13 cellular contexts compared by ENCODE assay signal in the genomic region with DNA sequence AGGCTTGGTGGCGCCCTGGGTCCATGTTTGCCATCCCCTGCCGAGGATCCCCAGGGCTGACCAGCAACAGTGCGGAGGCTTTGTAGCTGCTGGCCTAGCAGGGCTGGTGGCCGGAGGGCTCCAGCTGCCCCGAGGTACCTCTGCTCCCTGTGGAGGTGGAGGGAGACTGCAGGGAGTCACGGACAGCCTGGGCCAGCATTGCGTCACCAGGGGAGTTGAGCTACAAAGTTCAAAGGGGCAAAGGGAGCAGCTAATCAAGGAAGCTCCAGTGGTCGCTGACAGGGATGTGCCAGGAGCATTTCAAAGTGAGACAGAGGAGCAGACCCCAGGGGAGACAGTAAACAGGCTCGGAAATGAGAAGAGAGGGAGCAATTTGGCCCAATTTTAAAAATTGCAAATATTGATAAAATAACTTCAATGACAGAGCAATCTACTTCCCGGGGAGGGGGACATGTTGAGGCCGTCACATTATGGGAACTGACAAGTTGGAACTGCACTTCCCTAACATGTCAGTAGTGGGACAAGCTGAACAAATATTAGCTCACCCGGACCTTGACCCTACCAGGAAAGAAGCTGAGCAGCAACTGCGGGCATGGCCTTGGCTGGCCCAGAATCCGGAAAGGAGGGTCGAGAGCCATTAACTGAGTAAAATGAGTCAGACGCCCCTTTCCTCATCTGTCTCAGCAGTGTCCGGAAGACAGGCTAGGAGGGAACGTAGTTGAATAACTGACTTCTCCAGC. TPM values are rescaled to one million over a fixed set of nuclear protein-coding genes. Genes with fewer than 3 reads are reported as not detected.
A peak's percentile ranks its signal among the peaks of the same experiment; 100 is the strongest.
DNase-seq lines count a peak whose midpoint lies in the region; ATAC-seq and TF ChIP-seq lines count a peak whose summit lies in the region.
"Had no signal": no experiment of that assay in that cellular context is flagged by ENCODE, and none has a peak within 500 bp of the region (broad histone marks: within the 10 kb centered on the region; RNA-seq: fewer than 3 reads in every experiment).

No MANE protein-coding gene starts in this region.

- peaks cover 63% of the 10 kb centered on the region for H3K4me1 Mint-ChIP-seq in osteocyte (ENCODE audit: unreplicated experiment)
- no peaks in the 10 kb centered on the region for H3K4me1 Mint-ChIP-seq in activated CD4-positive, alpha-beta memory T cell treated with anti-CD3 and anti-CD28 coated beads, Interleukin-2, amount 10 ng/mL, durations not matched to agents 7 days and 5 days

- no peak for ATAC-seq in RWPE2 (ENCODE audit: low read depth)
- ATAC-seq: psoas muscle had no signal

- POLR2A ChIA-PET in activated CD4-positive, alpha-beta memory T cell treated with anti-CD3 and anti-CD28 coated beads, Interleukin-2, amount 10 ng/mL, durations not matched to agents 7 days and 5 days (lab: Charles Lee), result no interaction called here

- peaks cover 3% of the 10 kb centered on the region for H3K9me3 Mint-ChIP-seq in osteocyte (ENCODE audit: unreplicated experiment)
- H3K9me3 Mint-ChIP-seq in activated CD4-positive, alpha-beta memory T cell treated with anti-CD3 and anti-CD28 coated beads, Interleukin-2, amount 10 ng/mL, durations not matched to agents 7 days and 5 days, result peaks cover 2% of the 10 kb centered on the region

- H3K27me3 ChIP-seq in RWPE2 (ENCODE audit: insufficient read depth, poor library complexity, severe bottlenecking), result no peaks in the 10 kb centered on the region
- H3K27me3 ChIP-seq: BLaER1 had no signal

- peak overlapping the region; percentile 98 for H3K27ac Mint-ChIP-seq in osteocyte (ENCODE audit: unreplicated experiment)
- H3K27ac Mint-ChIP-seq in activated CD4-positive, alpha-beta memory T cell treated with anti-CD3 and anti-CD28 coated beads, Interleukin-2, amount 10 ng/mL, durations not matched to agents 7 days and 5 days, result no peak overlapping the region

- H3K36me3 ChIP-seq in RWPE2 (ENCODE audit: low read depth), result no peaks in the 10 kb centered on the region
- H3K36me3 ChIP-seq: BLaER1 had no signal

- TF ChIP-seq CTCF in RWPE2 (IDR thresholded peaks at IDR 0.05; ENCODE audit: poor library complexity, severe bottlenecking) (no peak), fibroblast of pulmonary artery (IDR thresholded peaks at IDR 0.05; ENCODE audit: low read length, missing control alignments) (no peak), osteocyte (IDR thresholded peaks at IDR 0.05) (peak; percentile 17)

- DNase-seq in ELF-1 (ENCODE audit: low read depth, low spot score), result peak; percentile 78
- no peak for DNase-seq in RWPE2 (ENCODE audit: low spot score)
- peak; percentile 22 for DNase-seq in fibroblast of pulmonary artery (ENCODE audit: low read depth)
- peak; percentile 86 for DNase-seq in osteocyte (ENCODE audit: extremely low spot score, unreplicated experiment)
- DNase-seq in activated CD4-positive, alpha-beta memory T cell treated with anti-CD3 and anti-CD28 coated beads, Interleukin-2, amount 10 ng/mL, durations not matched to agents 7 days and 5 days, result no peak
- DNase-seq in NCI-H1930 (lab: John Stamatoyannopoulos, UW), result no peak
- no peak for DNase-seq in NOMO-1 (lab: John Stamatoyannopoulos, UW; ENCODE audit: unreplicated experiment in 2 of 2)
- DNase-seq in effector CD8-positive, alpha-beta T cell (lab: John Stamatoyannopoulos, UW), result no peak
- DNase-seq: activated CD4-positive, CD25-positive, alpha-beta regulatory T cell treated with anti-CD3 and anti-CD28 coated beads, Interleukin-2, amount 50 U/mL, for 72 hours; activated naive CD4-positive, alpha-beta T cell treated with anti-CD3 and anti-CD28 coated beads, Interleukin-2, amount 50 U/mL, for 16 hours; NCI-H1694 treated with DMSO at 0.1 percent for 48 hours; psoas muscle had no signal

- CTCF ChIA-PET in activated CD4-positive, alpha-beta memory T cell treated with anti-CD3 and anti-CD28 coated beads, Interleukin-2, amount 10 ng/mL, durations not matched to agents 7 days and 5 days (lab: Charles Lee), result interaction anchor here (1.0 kb wide), 1 partner anchor 43 kb away, joined by 3 read pairs; no protein-coding TSS in a partner anchor

- H3K36me3 Mint-ChIP-seq in osteocyte (ENCODE audit: unreplicated experiment), result no peaks in the 10 kb centered on the region
- no peaks in the 10 kb centered on the region for H3K36me3 Mint-ChIP-seq in activated CD4-positive, alpha-beta memory T cell treated with anti-CD3 and anti-CD28 coated beads, Interleukin-2, amount 10 ng/mL, durations not matched to agents 7 days and 5 days (ENCODE audit: low read depth)

- peaks cover 40% of the 10 kb centered on the region for H3K4me1 ChIP-seq in RWPE2 (ENCODE audit: insufficient read depth, poor library complexity, severe bottlenecking)

- H3K4me3 Mint-ChIP-seq in osteocyte (ENCODE audit: unreplicated experiment), result peak overlapping the region; percentile 16
- H3K4me3 Mint-ChIP-seq in activated CD4-positive, alpha-beta memory T cell treated with anti-CD3 and anti-CD28 coated beads, Interleukin-2, amount 10 ng/mL, durations not matched to agents 7 days and 5 days, result no peak overlapping the region

- H3K4me3 ChIP-seq in RWPE2 (ENCODE audit: severe bottlenecking) (no peak overlapping the region), fibroblast of pulmonary artery (replicated peaks; ENCODE audit: low read depth, low read length) (no peak overlapping the region)
- H3K4me3 ChIP-seq: BLaER1, psoas muscle had no signal

- no peaks in the 10 kb centered on the region for H3K27me3 Mint-ChIP-seq in osteocyte (ENCODE audit: unreplicated experiment)
- peaks cover 12% of the 10 kb centered on the region for H3K27me3 Mint-ChIP-seq in activated CD4-positive, alpha-beta memory T cell treated with anti-CD3 and anti-CD28 coated beads, Interleukin-2, amount 10 ng/mL, durations not matched to agents 7 days and 5 days

- peak overlapping the region; percentile 97 for H3K27ac ChIP-seq in RWPE2 (ENCODE audit: poor library complexity, severe bottlenecking)
- H3K27ac ChIP-seq: BLaER1, psoas muscle had no signal

- H3K9me3 ChIP-seq in RWPE2 (ENCODE audit: severe bottlenecking), result no peaks in the 10 kb centered on the region
- H3K9me3 ChIP-seq: BLaER1, psoas muscle had no signal

RNA-seq across cellular contexts. Expression of a gene that starts 39.4 kb away (rescaled TPM):
- total RNA-seq in osteocyte, result not detected in 2 replicates
- total RNA-seq in activated CD4-positive, alpha-beta memory T cell treated with anti-CD3 and anti-CD28 coated beads, Interleukin-2, amount 10 ng/mL, durations not matched to agents 7 days and 5 days, result not detected

Comparison
In these comparisons a context has a peak if more than half of its experiments do, and no peak if none do; other contexts are left out.
1. DNase-seq: peak in ELF-1 (single experiment), fibroblast of pulmonary artery (single experiment) and osteocyte (single experiment); none in RWPE2 (single experiment), activated CD4-positive, alpha-beta memory T cell treated with anti-CD3 and anti-CD28 coated beads, Interleukin-2, amount 10 ng/mL, durations not matched to agents 7 days and 5 days (single experiment), NCI-H1930 (0 of 2), NOMO-1 (0 of 2) and effector CD8-positive, alpha-beta T cell (single experiment).